In genomic region chr12:102958830-102959176, GRCh38 we compare ENCODE assay signal across 11 cellular contexts. TPM values are rescaled to one million over a fixed set of nuclear protein-coding genes. Genes with fewer than 3 reads are reported as not detected.
A peak's percentile ranks its signal among the peaks of the same experiment; 100 is the strongest.
DNase-seq lines count a peak whose midpoint lies in the region; TF ChIP-seq lines count a peak whose summit lies in the region.
"Had no signal": no experiment of that assay in that cellular context is flagged by ENCODE, and none has a peak within 500 bp of the region (broad histone marks: within the 10 kb centered on the region; RNA-seq: fewer than 3 reads in every experiment).

No MANE protein-coding gene starts in this region.

- H3K9ac ChIP-seq in MM.1S (ENCODE audit: low read length) (no peak overlapping the region), skeletal muscle satellite cell (ENCODE audit: low read depth, low read length) (no peak overlapping the region)

- no peaks in the 10 kb centered on the region for H3K9me2 ChIP-seq in MM.1S (replicated peaks; ENCODE audit: insufficient read depth, low read length)

- H3F3A ChIP-seq in MM.1S (ENCODE audit: insufficient read depth, low read length) = no peaks in the 10 kb centered on the region

- H3K27ac ChIP-seq in MM.1S (ENCODE audit: low read length) = no peak overlapping the region
- H3K27ac ChIP-seq: upper lobe of left lung had no signal

- TF ChIP-seq CTCF in MM.1S (IDR thresholded peaks at IDR 0.05; ENCODE audit: low read length) (no peak), foreskin fibroblast (IDR thresholded peaks at IDR 0.05; ENCODE audit: low read depth, low read length) (no peak)

- peak overlapping the region; percentile 90; the same call in 1 of the 2 replicates for H3K4me2 ChIP-seq in MM.1S (ENCODE audit: low read depth, low read length)
- H3K4me2 ChIP-seq in skeletal muscle satellite cell (ENCODE audit: low read length) = peak overlapping the region; percentile 82

- H3K9me3 ChIP-seq in MM.1S (replicated peaks; ENCODE audit: insufficient read depth, low read length) = no peaks in the 10 kb centered on the region
- no peaks in the 10 kb centered on the region for H3K9me3 ChIP-seq in skeletal muscle satellite cell (replicated peaks; ENCODE audit: low read length)

- H3K4me3 ChIP-seq in MM.1S (ENCODE audit: low read length) (peak overlapping the region; percentile 55), foreskin fibroblast (ENCODE audit: low read depth in 1 of 2, low read length in 2 of 2) (peak overlapping the region; percentile 27 to 28), skeletal muscle satellite cell (ENCODE audit: low read length) (peak overlapping the region; percentile 66)

- H3K27me3 ChIP-seq in MM.1S (replicated peaks; ENCODE audit: insufficient read depth, low read length) (peaks cover 7% of the 10 kb centered on the region; the same call in 1 of the 2 replicates), skeletal muscle satellite cell (ENCODE audit: control insufficient read depth, insufficient read depth, low read length) (peaks cover 91% of the 10 kb centered on the region)

- H3K79me2 ChIP-seq in MM.1S (ENCODE audit: low read length) = no peaks in the 10 kb centered on the region

- DNase-seq in NCI-H146 treated with DMSO at 0.1 percent for 48 hours (lab: John Stamatoyannopoulos, UW; ENCODE audit: unreplicated experiment) (peak; percentile 38), NCI-H146 (lab: John Stamatoyannopoulos, UW) (no peak), MM.1S (no peak), foreskin fibroblast (no peak), SKM-1 treated with dmso at 0.1 percent for 144 hours (lab: John Stamatoyannopoulos, UW; ENCODE audit: unreplicated experiment) (no peak), GF-D8 (lab: John Stamatoyannopoulos, UW) (no peak)
- no peak for DNase-seq in activated CD8-positive, alpha-beta memory T cell treated with anti-CD3 and anti-CD28 coated beads, Interleukin-2, amount 50 U/mL, for 48 hours
- DNase-seq: 8988T, Right ventricle myocardium superior had no signal

- no peaks in the 10 kb centered on the region for H3K4me1 ChIP-seq in MM.1S (ENCODE audit: low read length)
- H3K4me1 ChIP-seq in skeletal muscle satellite cell (ENCODE audit: control insufficient read depth, insufficient read depth, low read length) = peaks cover 4% of the 10 kb centered on the region

- H4K20me1 ChIP-seq in MM.1S (ENCODE audit: insufficient read depth, low read length) = no peaks in the 10 kb centered on the region

- 0 out of 2 replicates have a peak overlapping the region, but pooled peaks have one; percentile 51 for H2AFZ ChIP-seq in MM.1S (ENCODE audit: low read length)

- H3K36me3 ChIP-seq in MM.1S (replicated peaks; ENCODE audit: insufficient read depth, low read length) (no peaks in the 10 kb centered on the region), skeletal muscle satellite cell (ENCODE audit: insufficient read depth, low read length) (no peaks in the 10 kb centered on the region)
- H3K36me3 ChIP-seq: upper lobe of left lung had no signal

RNA-seq across cellular contexts. Expression of gene ASCL1, which starts 1.3 kb away (rescaled TPM):
- total RNA-seq in skeletal muscle satellite cell (2012; rRNA removed) = not detected in 2 replicates
- total RNA-seq: Right ventricle myocardium superior had no signal

RNA-seq across cellular contexts. Expression of gene PAH, which starts 41.8 kb away (rescaled TPM):
- not detected in 2 replicates for total RNA-seq in skeletal muscle satellite cell (2012; rRNA removed)
